ENCODE assay signal across 16 cellular contexts in the genomic region with DNA sequence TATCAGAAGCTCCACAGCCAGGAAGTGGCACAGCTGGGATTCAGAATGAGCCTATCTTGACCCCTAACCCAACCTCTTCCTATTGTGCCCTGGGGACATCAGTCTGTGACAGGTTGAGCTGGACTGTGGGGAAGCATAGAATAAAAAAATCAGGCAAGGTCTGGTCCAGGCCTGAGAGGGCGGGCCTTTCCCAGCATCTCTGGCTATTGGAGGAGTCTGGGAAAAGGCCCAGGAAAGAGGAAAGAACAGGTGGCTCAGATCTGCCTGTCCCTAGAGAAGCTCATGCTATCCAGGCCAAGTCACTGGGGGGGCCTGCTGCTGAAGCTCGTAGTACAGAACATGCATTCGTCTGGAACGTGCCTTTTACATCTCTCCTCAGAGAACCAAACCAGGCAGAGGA.
DNase-seq lines count a peak whose midpoint lies in the region; ATAC-seq and TF ChIP-seq lines count a peak whose summit lies in the region.
"Had no signal": no experiment of that assay in that cellular context is flagged by ENCODE, and none has a peak within 500 bp of the region (broad histone marks: within the 10 kb centered on the region; RNA-seq: fewer than 3 reads in every experiment).

No MANE protein-coding gene starts in this region.

- intact Hi-C loops in sigmoid colon (cut with DNase I) = no loop called here

- in situ Hi-C loops in GM23248 (cut with MboI) = no loop called here

- no peak for ATAC-seq in HG03280 (IDR thresholded peaks at IDR 0.05; ENCODE audit: unreplicated experiment)
- ATAC-seq in GM23338 = no peak

- TF ChIP-seq RAD21 in SK-N-SH (IDR thresholded peaks at IDR 0.05; ENCODE audit: low read length) = no peak

- no peaks in the 10 kb centered on the region for H3K27me3 Mint-ChIP-seq in glutamatergic neuron (ENCODE audit: unreplicated experiment)
- H3K27me3 Mint-ChIP-seq in GM23338 (ENCODE audit: insufficient read depth, low read depth, poor library complexity) = peaks cover 10% of the 10 kb centered on the region

- H3K4me1 Mint-ChIP-seq in glutamatergic neuron (ENCODE audit: low read depth, unreplicated experiment) (peaks cover 15% of the 10 kb centered on the region), GM23338 (peaks cover 15% of the 10 kb centered on the region)

- CTCF ChIA-PET in HEK293 (lab: Yijun Ruan, JAX) = interaction anchor here (1.6 kb wide), 1 partner anchor 151 kb away, joined by 3 read pairs; no protein-coding TSS in a partner anchor
- CTCF ChIA-PET in SK-N-SH (lab: Yijun Ruan, JAX) = interaction anchor here (2.3 kb wide), 1 partner anchor 21 kb away, joined by 9 read pairs; no protein-coding TSS in a partner anchor

- H3K4me3 Mint-ChIP-seq in glutamatergic neuron (ENCODE audit: unreplicated experiment) (no peak overlapping the region), GM23338 (no peak overlapping the region)
- H3K4me3 Mint-ChIP-seq: activated naive CD4-positive, alpha-beta T cell treated with anti-CD3 and anti-CD28 coated beads for 36 hours had no signal

- H3K9me2 ChIP-seq in SK-N-SH = no peaks in the 10 kb centered on the region
- H3K9me2 ChIP-seq in GM23338 (ENCODE audit: insufficient read depth) = 0 out of 2 replicates have a peak, but pooled peaks cover 4% of the 10 kb centered on the region
- H3K9me2 ChIP-seq in GM23248 (ENCODE audit: insufficient read depth) = no peaks in the 10 kb centered on the region

- H3K9me3 ChIP-seq in HEK293 (ENCODE audit: control insufficient read depth, insufficient read depth, low read depth, low read length) = no peaks in the 10 kb centered on the region
- H3K9me3 ChIP-seq in SK-N-SH = no peaks in the 10 kb centered on the region
- no peaks in the 10 kb centered on the region for H3K9me3 ChIP-seq in sigmoid colon
- no peaks in the 10 kb centered on the region for H3K9me3 ChIP-seq in GM23248 (ENCODE audit: low read depth)
- H3K9me3 ChIP-seq: BLaER1, breast epithelium, prostate gland had no signal

- H3K79me2 ChIP-seq in SK-N-SH (ENCODE audit: insufficient read depth) = no peaks in the 10 kb centered on the region
- peaks cover 15% of the 10 kb centered on the region for H3K79me2 ChIP-seq in GM23338 (replicated peaks; ENCODE audit: insufficient read depth)
- H3K79me2 ChIP-seq in GM23248 (ENCODE audit: insufficient read depth) = no peaks in the 10 kb centered on the region

- H3K4me1 ChIP-seq in HEK293 (ENCODE audit: control insufficient read depth, insufficient read depth, low read length) (no peaks in the 10 kb centered on the region), SK-N-SH (ENCODE audit: control insufficient read depth in 1 of 2, insufficient read depth in 2 of 2, low read depth in 1 of 2, low read length in 1 of 2) (no peaks in the 10 kb centered on the region; a peak in 1 of 4 replicates), sigmoid colon (no peaks in the 10 kb centered on the region), GM23338 (ENCODE audit: insufficient read depth) (no peaks in the 10 kb centered on the region; the same call in 1 of the 2 replicates), GM23248 (ENCODE audit: insufficient read depth) (no peaks in the 10 kb centered on the region)
- H3K4me1 ChIP-seq: BLaER1, breast epithelium, prostate gland had no signal

- H3F3A ChIP-seq in SK-N-SH (replicated peaks; ENCODE audit: insufficient read depth) = no peaks in the 10 kb centered on the region
- H3F3A ChIP-seq in GM23338 (replicated peaks; ENCODE audit: low read depth) = no peaks in the 10 kb centered on the region
- H3F3A ChIP-seq in GM23248 (ENCODE audit: insufficient read depth) = no peaks in the 10 kb centered on the region

- DNase-seq in SK-N-SH (no peak), glutamatergic neuron (peak; percentile 38), sigmoid colon (peak; percentile 89), GM23338 (ENCODE audit: low spot score) (no peak), GM23248 (no peak), Kasumi-1 (lab: John Stamatoyannopoulos, UW) (no peak)
- DNase-seq: activated naive CD4-positive, alpha-beta T cell treated with anti-CD3 and anti-CD28 coated beads for 36 hours; NCI-H1092 treated with DMSO at 0.1 percent for 48 hours; NCI-H748 treated with DMSO at 0.1 percent for 48 hours; SHP77 treated with DMSO at 0.1 percent for 48 hours; trophoblast cell had no signal

- TF ChIP-seq CTCF in HEK293 (tag by site-specific recombination; IDR thresholded peaks at IDR 0.05) (no peak), SK-N-SH (IDR thresholded peaks at IDR 0.05) (no peak), glutamatergic neuron (IDR thresholded peaks at IDR 0.05; ENCODE audit: partially characterized antibody, unreplicated experiment) (no peak), sigmoid colon (IDR thresholded peaks at IDR 0.05) (no peak), GM23338 (conservative IDR thresholded peaks at IDR 0.05; ENCODE audit: low read depth in 2 of 2) (no peak)

- TF ChIP-seq EP300 in SK-N-SH (IDR thresholded peaks at IDR 0.05; ENCODE audit: borderline replicate concordance in 1 of 2, low read depth in 1 of 2, low read length in 1 of 2) = no peak
- no peak for TF ChIP-seq EP300 in sigmoid colon (IDR thresholded peaks at IDR 0.05)

- H2AFZ ChIP-seq in SK-N-SH (ENCODE audit: low read depth) = peak overlapping the region; percentile 17; the same call in 1 of the 2 replicates
- no peak overlapping the region for H2AFZ ChIP-seq in GM23338
- no peak overlapping the region for H2AFZ ChIP-seq in GM23248

- H3K27ac ChIP-seq in HEK293 (ENCODE audit: extremely low read depth, low read depth, low read length) = no peak overlapping the region
- H3K27ac ChIP-seq in SK-N-SH (ENCODE audit: low read depth in 2 of 2, low read length in 1 of 2) = no peak overlapping the region
- peak overlapping the region in 3 of 4 donors; percentile 45 to 59 (median 50) for H3K27ac ChIP-seq in sigmoid colon
- H3K27ac ChIP-seq in GM23338 (ENCODE audit: low read depth) = no peak overlapping the region
- H3K27ac ChIP-seq in GM23248 = no peak overlapping the region
- H3K27ac ChIP-seq: BLaER1, breast epithelium had no signal

- TF ChIP-seq POLR2A in sigmoid colon (IDR thresholded peaks at IDR 0.05) = no peak

- no peaks in the 10 kb centered on the region for H4K20me1 ChIP-seq in SK-N-SH (ENCODE audit: insufficient read depth)
- H4K20me1 ChIP-seq in GM23338 (replicated peaks; ENCODE audit: insufficient read depth) = no peaks in the 10 kb centered on the region; the same call in none of the 2 replicates
- H4K20me1 ChIP-seq in GM23248 (ENCODE audit: insufficient read depth) = no peaks in the 10 kb centered on the region
- H4K20me1 ChIP-seq: BLaER1 had no signal

- POLR2A ChIA-PET in HEK293 (lab: Yijun Ruan, JAX) = no interaction called here
- POLR2A ChIA-PET in SK-N-SH (lab: Yijun Ruan, JAX) = no interaction called here

- peaks cover 0 to 13% of the 10 kb centered on the region in 2 experiments; a peak in 1 of 3 replicates for H3K36me3 ChIP-seq in HEK293 (ENCODE audit: control insufficient read depth in 2 of 2, insufficient read depth in 1 of 2, low read length in 2 of 2)
- no peaks in the 10 kb centered on the region for H3K36me3 ChIP-seq in SK-N-SH (replicated peaks in 1 of 2; ENCODE audit: control insufficient read depth in 1 of 2, insufficient read depth in 2 of 2, low read length in 1 of 2)
- no peaks in the 10 kb centered on the region for H3K36me3 ChIP-seq in sigmoid colon
- H3K36me3 ChIP-seq in GM23338 (ENCODE audit: insufficient read depth) = 0 out of 2 replicates have a peak, but pooled peaks cover 5% of the 10 kb centered on the region
- H3K36me3 ChIP-seq in GM23248 (ENCODE audit: low read depth) = no peaks in the 10 kb centered on the region
- H3K36me3 ChIP-seq: BLaER1, breast epithelium, prostate gland had no signal

- H3K4me3 ChIP-seq in HEK293 (ENCODE audit: low read depth, low read length) = no peak overlapping the region
- no peak overlapping the region for H3K4me3 ChIP-seq in SK-N-SH (ENCODE audit: low read depth in 2 of 2, low read length in 1 of 2)
- no peak overlapping the region for H3K4me3 ChIP-seq in sigmoid colon
- no peak overlapping the region for H3K4me3 ChIP-seq in GM23338
- no peak overlapping the region for H3K4me3 ChIP-seq in GM23248
- H3K4me3 ChIP-seq: BLaER1, breast epithelium, prostate gland had no signal

- no peak overlapping the region for H3K27ac Mint-ChIP-seq in glutamatergic neuron (ENCODE audit: unreplicated experiment)
- H3K27ac Mint-ChIP-seq in GM23338 = no peak overlapping the region
- H3K27ac Mint-ChIP-seq: activated naive CD4-positive, alpha-beta T cell treated with anti-CD3 and anti-CD28 coated beads for 36 hours had no signal

- H3K9ac ChIP-seq in SK-N-SH = no peak overlapping the region
- H3K9ac ChIP-seq in GM23248 = no peak overlapping the region
- H3K9ac ChIP-seq: BLaER1 had no signal

- 74% methylated on average over 4 of the region's 4 CpGs for WGBS in SK-N-SH (ENCODE audit: low lambda C conversion rate)
- 84 to 90% methylated on average over 4 of the region's 4 CpGs for WGBS in sigmoid colon, 2 donors
- WGBS in GM23248 (ENCODE audit: low coverage in 1 of 2, low lambda C conversion rate in 2 of 2, missing lambda C conversion rate in 2 of 2), 2 experiments = 78 to 81% methylated on average over 4 of the region's 4 CpGs

- H3K27me3 ChIP-seq in SK-N-SH (ENCODE audit: insufficient read depth) (no peaks in the 10 kb centered on the region), sigmoid colon (no peaks in the 10 kb centered on the region), GM23338 (ENCODE audit: insufficient read depth) (no peaks in the 10 kb centered on the region), GM23248 (replicated peaks; ENCODE audit: insufficient read depth) (no peaks in the 10 kb centered on the region)
- H3K27me3 ChIP-seq: BLaER1, breast epithelium had no signal

- H3K9me3 Mint-ChIP-seq in glutamatergic neuron (ENCODE audit: unreplicated experiment) (no peaks in the 10 kb centered on the region), GM23338 (no peaks in the 10 kb centered on the region)
- H3K9me3 Mint-ChIP-seq: activated naive CD4-positive, alpha-beta T cell treated with anti-CD3 and anti-CD28 coated beads for 36 hours had no signal

- H3K4me2 ChIP-seq in SK-N-SH (peak overlapping the region; percentile 63), GM23338 (no peak overlapping the region), GM23248 (ENCODE audit: unreplicated experiment) (no peak overlapping the region)
- H3K4me2 ChIP-seq: BLaER1 had no signal

- H3K36me3 Mint-ChIP-seq in glutamatergic neuron (ENCODE audit: unreplicated experiment) (no peaks in the 10 kb centered on the region), GM23338 (ENCODE audit: low read depth) (peaks cover 11% of the 10 kb centered on the region; the same call in 2 of the 3 replicates)

TF ChIP-seq in HEK293, 187 proteins besides CTCF, POLR2A, EP300 and RAD21 (continues in another document):
- TF ChIP-seq TCF7L2 (IDR thresholded peaks at IDR 0.05; ENCODE audit: borderline replicate concordance, low read depth, low read length) = no peak
- TF ChIP-seq ZNF571 (tag by site-specific recombination; IDR thresholded peaks at IDR 0.05) = no peak

TF ChIP-seq in GM23338, 12 proteins besides CTCF, POLR2A, EP300 and RAD21:
- TF ChIP-seq STAT1 (IDR thresholded peaks at IDR 0.05; ENCODE audit: unreplicated experiment) = no peak

Comparison
In these comparisons a context has a peak if more than half of its experiments do, and no peak if none do; other contexts are left out.
1. H3K27ac ChIP-seq: peak in sigmoid colon (3 of 4); none in HEK293 (single experiment), SK-N-SH (0 of 2), GM23338 (single experiment) and GM23248 (single experiment).
2. DNase-seq: peak in glutamatergic neuron (single experiment) and sigmoid colon (single experiment); none in SK-N-SH (single experiment), GM23338 (single experiment), GM23248 (single experiment) and Kasumi-1 (0 of 2).